ENCODE assay signal across 1 cellular context in the genomic region with DNA sequence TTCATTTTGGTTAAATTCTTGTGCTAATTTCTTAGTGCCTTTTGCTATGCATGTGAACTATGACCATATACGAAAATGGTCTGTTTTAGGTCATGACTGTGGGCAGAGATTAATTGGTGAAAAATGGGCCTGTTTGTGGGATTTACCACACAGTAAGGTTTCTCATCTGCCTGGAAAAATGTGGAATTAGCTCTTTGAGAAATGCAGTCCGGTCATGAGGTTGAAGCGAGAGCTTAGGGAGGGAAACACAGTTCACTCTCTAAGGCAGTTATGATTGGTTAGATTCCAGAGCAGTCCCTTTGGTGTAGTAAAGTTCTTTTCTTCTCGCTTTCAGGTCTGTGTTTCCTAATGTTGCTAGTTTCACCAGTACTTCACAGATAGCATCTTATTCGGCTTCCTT.
TF ChIP-seq lines count a peak whose summit lies in the region.

No MANE protein-coding gene starts in this region.

TF ChIP-seq in K562, 482 proteins besides CTCF, POLR2A, EP300 and RAD21 (continued from another document):
- TF ChIP-seq ZNF584 (CRISPR knock-in tag; IDR thresholded peaks at IDR 0.05; ENCODE audit: low read depth), result 0 out of 2 replicates have a peak, but pooled peaks have one; percentile 16
- TF ChIP-seq, protein P1, sequence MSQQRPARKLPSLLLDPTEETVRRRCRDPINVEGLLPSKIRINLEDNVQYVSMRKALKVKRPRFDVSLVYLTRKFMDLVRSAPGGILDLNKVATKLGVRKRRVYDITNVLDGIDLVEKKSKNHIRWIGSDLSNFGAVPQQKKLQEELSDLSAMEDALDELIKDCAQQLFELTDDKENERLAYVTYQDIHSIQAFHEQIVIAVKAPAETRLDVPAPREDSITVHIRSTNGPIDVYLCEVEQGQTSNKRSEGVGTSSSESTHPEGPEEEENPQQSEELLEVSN (IDR thresholded peaks at IDR 0.05; ENCODE audit: borderline replicate concordance in 1 of 2, extremely low read depth in 1 of 2, insufficient read depth in 1 of 2, insufficient read length in 1 of 2, low read depth in 1 of 2, low read length in 1 of 2, poor library complexity in 1 of 2, severe bottlenecking in 1 of 2), result peak in 1 of 2 experiments; percentile 76
- TF ChIP-seq FOXA3 (CRISPR knock-in tag; conservative IDR thresholded peaks at IDR 0.05 in 1 of 2, IDR thresholded peaks at IDR 0.05 in 1 of 2), result peak in 1 of 2 experiments; percentile 20; a peak in 1 of 4 replicates
